Comparison of ENCODE assay signal across 8 cellular contexts in the genomic region with DNA sequence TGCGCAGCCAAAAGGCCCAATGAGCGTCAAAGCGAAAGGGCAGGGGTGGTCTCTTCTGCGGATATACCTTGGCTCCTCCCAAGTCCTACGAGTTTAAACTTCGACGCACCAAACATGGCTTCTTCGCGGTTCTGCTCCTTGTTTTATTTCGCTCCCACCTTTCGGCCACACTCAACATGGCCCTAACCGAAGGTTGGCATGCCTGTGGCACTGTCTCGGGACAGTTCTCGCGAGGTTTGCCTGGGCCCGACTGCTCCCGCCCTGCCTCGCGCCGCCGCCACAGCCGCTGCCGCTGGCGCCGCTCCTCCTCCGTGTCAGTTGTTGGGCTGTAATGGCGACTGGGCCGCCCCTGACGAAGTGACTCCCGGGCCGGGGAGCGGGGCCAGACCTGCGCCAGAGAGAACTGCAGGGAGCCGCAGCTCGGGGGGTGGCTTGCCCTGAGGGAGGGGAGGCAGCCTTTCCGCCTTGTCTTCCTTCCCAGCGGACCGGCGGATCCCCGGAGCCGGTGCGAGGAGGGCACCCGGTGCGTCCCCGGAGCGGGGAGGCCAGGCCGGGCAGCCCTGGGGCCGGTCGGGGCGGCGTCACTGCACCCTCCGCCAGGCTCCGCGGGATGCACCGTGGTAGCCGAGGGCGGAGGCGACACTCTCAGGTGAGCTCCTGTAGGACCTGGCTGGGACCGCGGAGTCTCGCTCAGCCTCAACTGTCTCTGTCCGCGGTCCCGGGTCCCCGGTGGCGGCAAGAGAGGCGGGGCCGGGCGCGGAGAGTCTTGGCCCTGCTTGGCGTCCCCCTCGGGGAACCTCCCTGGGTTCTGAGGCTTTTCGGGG. TPM values are rescaled to one million over a fixed set of nuclear protein-coding genes. Genes with fewer than 3 reads are reported as not detected.
DNase-seq lines count a peak whose midpoint lies in the region; ATAC-seq and TF ChIP-seq lines count a peak whose summit lies in the region.

A gene with protein sequence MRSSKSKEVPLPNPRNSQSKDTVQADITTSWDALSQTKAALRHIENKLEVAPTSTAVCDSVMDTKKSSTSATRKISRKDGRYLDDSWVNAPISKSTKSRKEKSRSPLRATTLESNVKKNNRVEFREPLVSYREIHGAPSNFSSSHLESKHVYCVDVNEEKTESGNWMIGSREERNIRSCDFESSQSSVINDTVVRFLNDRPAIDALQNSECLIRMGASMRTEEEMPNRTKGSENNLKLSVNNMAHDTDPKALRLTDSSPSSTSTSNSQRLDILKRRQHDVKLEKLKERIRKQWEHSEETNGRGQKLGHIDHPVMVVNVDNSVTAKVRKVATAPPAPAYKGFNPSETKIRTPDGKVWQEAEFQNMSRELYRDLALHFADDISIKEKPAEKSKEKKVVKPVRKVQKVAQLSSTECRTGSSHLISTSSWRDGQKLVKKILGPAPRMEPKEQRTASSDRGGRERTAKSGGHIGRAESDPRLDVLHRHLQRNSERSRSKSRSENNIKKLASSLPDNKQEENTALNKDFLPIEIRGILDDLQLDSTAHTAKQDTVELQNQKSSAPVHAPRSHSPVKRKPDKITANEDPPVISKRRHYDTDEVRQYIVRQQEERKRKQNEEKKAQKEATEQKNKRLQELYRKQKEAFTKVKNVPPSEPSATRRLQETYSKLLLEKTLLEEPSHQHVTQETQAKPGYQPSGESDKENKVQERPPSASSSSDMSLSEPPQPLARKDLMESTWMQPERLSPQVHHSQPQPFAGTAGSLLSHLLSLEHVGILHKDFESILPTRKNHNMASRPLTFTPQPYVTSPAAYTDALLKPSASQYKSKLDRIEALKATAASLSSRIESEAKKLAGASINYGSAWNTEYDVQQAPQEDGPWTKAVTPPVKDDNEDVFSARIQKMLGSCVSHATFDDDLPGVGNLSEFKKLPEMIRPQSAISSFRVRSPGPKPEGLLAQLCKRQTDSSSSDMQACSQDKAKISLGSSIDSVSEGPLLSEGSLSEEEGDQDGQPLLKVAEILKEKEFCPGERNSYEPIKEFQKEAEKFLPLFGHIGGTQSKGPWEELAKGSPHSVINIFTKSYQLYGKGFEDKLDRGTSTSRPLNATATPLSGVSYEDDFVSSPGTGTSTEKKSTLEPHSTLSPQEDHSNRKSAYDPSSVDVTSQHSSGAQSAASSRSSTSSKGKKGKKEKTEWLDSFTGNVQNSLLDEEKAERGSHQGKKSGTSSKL (N-terminal part only) (plus strand): TSS at position 317 of the 824 bp plus-strand sequence. CDS start 31,372 bp downstream, outside the sequence.

- H3K79me2 ChIP-seq in H9 (ENCODE audit: insufficient read depth, low read length), result peaks cover 12% of the 10 kb centered on the region

- H3K27me3 Mint-ChIP-seq in H9 (ENCODE audit: low read depth), result no peaks in the 10 kb centered on the region
- H3K27me3 Mint-ChIP-seq in natural killer cell treated with Interleukin-12 subunit alpha and Interleukin-12 subunit beta and Interleukin-15 and Interleukin-18, amount 100 ng/mL, for 72 hours, result no peaks in the 10 kb centered on the region

- H2AFZ ChIP-seq in H9 (ENCODE audit: low read length), result peak within 1 kb of the TSS; percentile 9

- H2BK20ac ChIP-seq in H9 (ENCODE audit: low read depth, low read length, poor library complexity, severe bottlenecking), result no peak within 1 kb of the TSS

- peak within 1 kb of the TSS; percentile 88 to 96 (median 91) for H3K27ac Mint-ChIP-seq in H9
- H3K27ac Mint-ChIP-seq in natural killer cell treated with Interleukin-12 subunit alpha and Interleukin-12 subunit beta and Interleukin-15 and Interleukin-18, amount 100 ng/mL, for 72 hours, result peak within 1 kb of the TSS; percentile 94 to 96

- no peaks in the 10 kb centered on the region for H3K36me3 ChIP-seq in MG63

- H3K4me1 Mint-ChIP-seq in H9, result peaks cover 14 to 18% of the 10 kb centered on the region in 2 experiments
- peaks cover 32 to 48% of the 10 kb centered on the region in 2 donors for H3K4me1 Mint-ChIP-seq in natural killer cell treated with Interleukin-12 subunit alpha and Interleukin-12 subunit beta and Interleukin-15 and Interleukin-18, amount 100 ng/mL, for 72 hours (ENCODE audit: low read depth in 2 of 2)

- H3K56ac ChIP-seq in H9 (ENCODE audit: insufficient read length, low read depth, low read length), result no peak within 1 kb of the TSS

- H3K4me3 Mint-ChIP-seq in H9, result peak within 1 kb of the TSS; percentile 85 to 87
- peak within 1 kb of the TSS; percentile 97 for H3K4me3 Mint-ChIP-seq in natural killer cell treated with Interleukin-12 subunit alpha and Interleukin-12 subunit beta and Interleukin-15 and Interleukin-18, amount 100 ng/mL, for 72 hours

- H3T11ph ChIP-seq in H9 (ENCODE audit: low read length), result no peak within 1 kb of the TSS

- H4K8ac ChIP-seq in H9 (replicated peaks; ENCODE audit: insufficient read length, low read depth, low read length), result no peak within 1 kb of the TSS

- no peak within 1 kb of the TSS for H2AK5ac ChIP-seq in H9 (ENCODE audit: insufficient read length, low read length)

- no peak within 1 kb of the TSS for H2BK120ac ChIP-seq in H9 (ENCODE audit: low read depth, low read length, poor library complexity, severe bottlenecking)

- H3K4ac ChIP-seq in H9 (ENCODE audit: low read depth, low read length), result no peak within 1 kb of the TSS

- H3K27ac ChIP-seq in H9 (ENCODE audit: insufficient read length, low read depth, low read length), result peak within 1 kb of the TSS; percentile 13

- peaks cover 3% of the 10 kb centered on the region for H3K23me2 ChIP-seq in H9 (ENCODE audit: insufficient read length, low read depth, low read length, poor library complexity, severe bottlenecking)

- H4K91ac ChIP-seq in H9 (ENCODE audit: insufficient read length, low read depth, low read length), result no peak within 1 kb of the TSS

- peak within 1 kb of the TSS; percentile 88 for H3K4me2 ChIP-seq in H9 (ENCODE audit: insufficient read depth, insufficient read length, low read length)

- H3K18ac ChIP-seq in H9 (ENCODE audit: insufficient read length, low read depth, low read length), result peak within 1 kb of the TSS; percentile 73

- DNase-seq in ELR (ENCODE audit: low read depth), result peak; percentile 100
- peak; percentile 99 for DNase-seq in H9
- DNase-seq in MG63, result peak; percentile 99
- peak; percentile 97 for DNase-seq in SHP77 treated with DMSO at 0.1 percent for 48 hours (lab: John Stamatoyannopoulos, UW)
- peak; percentile 99 for DNase-seq in activated effector memory CD4-positive, alpha-beta T cell treated with anti-CD3 and anti-CD28 coated beads, Interleukin-2, amount 50 U/mL, for 16 hours
- peak; percentile 100 for DNase-seq in fibroblast of pulmonary artery (ENCODE audit: low read depth)
- peak; percentile 97 for DNase-seq in natural killer cell treated with Interleukin-12 subunit alpha and Interleukin-12 subunit beta and Interleukin-15 and Interleukin-18, amount 100 ng/mL, for 72 hours (ENCODE audit: low spot score)
- DNase-seq in stimulated activated naive CD8-positive, alpha-beta T cell treated with anti-CD3 and anti-CD28 coated beads, Interleukin-15, Interleukin-2, amounts not matched to agents 100 U/mL and 50 U/mL, for 24 hours, result peak; percentile 97

- H4K20me1 ChIP-seq in H9 (ENCODE audit: control insufficient read depth, insufficient read depth, insufficient read length), result no peaks in the 10 kb centered on the region

- no peak within 1 kb of the TSS for H4K5ac ChIP-seq in H9 (ENCODE audit: insufficient read length, low read depth, low read length)

- no CpG with 5 or more reads among the region's 73 CpGs for WGBS in H9 (ENCODE audit: extremely low coverage, insufficient read length, low lambda C conversion rate)

- no peak within 1 kb of the TSS for H2BK15ac ChIP-seq in H9 (ENCODE audit: low read depth, low read length)

- no peaks in the 10 kb centered on the region for H3K4me1 ChIP-seq in H9 (ENCODE audit: insufficient read depth, low read length)

- H3K36me3 Mint-ChIP-seq in H9 (ENCODE audit: insufficient read depth in 1 of 3, low read depth in 3 of 3), result no peaks in the 10 kb centered on the region
- no peaks in the 10 kb centered on the region for H3K36me3 Mint-ChIP-seq in natural killer cell treated with Interleukin-12 subunit alpha and Interleukin-12 subunit beta and Interleukin-15 and Interleukin-18, amount 100 ng/mL, for 72 hours

- H3K9me3 ChIP-seq in H9 (ENCODE audit: control insufficient read depth, low read depth, low read length) (no peaks in the 10 kb centered on the region), MG63 (no peaks in the 10 kb centered on the region)

- H3K9ac ChIP-seq in H9 (ENCODE audit: extremely low read depth, insufficient read length, low read length), result peak within 1 kb of the TSS; percentile 79

- H3K4me3 ChIP-seq in MG63, result peak within 1 kb of the TSS; percentile 84
- H3K4me3 ChIP-seq in fibroblast of pulmonary artery (replicated peaks; ENCODE audit: low read depth, low read length), result peak within 1 kb of the TSS; percentile 96

- no peaks in the 10 kb centered on the region for H3K27me3 ChIP-seq in H9 (ENCODE audit: insufficient read depth, low read length)
- H3K27me3 ChIP-seq in MG63, result no peaks in the 10 kb centered on the region

- H2BK12ac ChIP-seq in H9 (ENCODE audit: insufficient read length, low read depth, low read length), result no peak within 1 kb of the TSS

- TF ChIP-seq CTCF in H9 (conservative IDR thresholded peaks at IDR 0.05) (no peak), fibroblast of pulmonary artery (IDR thresholded peaks at IDR 0.05; ENCODE audit: low read length, missing control alignments) (no peak)

- no peaks in the 10 kb centered on the region for H3K79me1 ChIP-seq in H9 (ENCODE audit: insufficient read depth, low read depth, low read length, poor library complexity, severe bottlenecking)

- no peak within 1 kb of the TSS for H3K23ac ChIP-seq in H9 (ENCODE audit: insufficient read length, low read depth, low read length)

- ATAC-seq in natural killer cell treated with Interleukin-12 subunit alpha and Interleukin-12 subunit beta and Interleukin-15 and Interleukin-18, amount 100 ng/mL, for 72 hours, result peak; percentile 97 to 98
- ATAC-seq in stimulated activated naive CD8-positive, alpha-beta T cell treated with anti-CD3 and anti-CD28 coated beads, Interleukin-15, Interleukin-2, amounts not matched to agents 100 U/mL and 50 U/mL, for 24 hours, result peak; percentile 97

- no peaks in the 10 kb centered on the region for H3K9me3 Mint-ChIP-seq in H9
- H3K9me3 Mint-ChIP-seq in natural killer cell treated with Interleukin-12 subunit alpha and Interleukin-12 subunit beta and Interleukin-15 and Interleukin-18, amount 100 ng/mL, for 72 hours, result peaks cover 5% of the 10 kb centered on the region

- peak within 1 kb of the TSS; percentile 86 for H3K14ac ChIP-seq in H9 (ENCODE audit: insufficient read depth, low read length)

- no peak within 1 kb of the TSS for H2BK5ac ChIP-seq in H9 (ENCODE audit: insufficient read length, low read length)

RNA-seq across cellular contexts. Expression of the gene that starts here (rescaled TPM):
- total RNA-seq in H9 (2021), result 30.9 and 39.2 TPM in 2 replicates
- total RNA-seq in MG63 (2014; rRNA removed; shearing (Covaris generic); ENCODE audit: low replicate concordance), result 17.5 and 168 TPM in 2 replicates
- total RNA-seq in natural killer cell treated with Interleukin-12 subunit alpha and Interleukin-12 subunit beta and Interleukin-15 and Interleukin-18, amount 100 ng/mL, for 72 hours, result 10 to 100 TPM; 70.0 to 72.6 TPM

Comparison
In these comparisons a context has a peak if more than half of its experiments do, and no peak if none do; other contexts are left out.
1. Peak in every context shown above with its lines: DNase-seq, ATAC-seq, H3K4me3 ChIP-seq and H3K27ac ChIP-seq.